In the genomic region with DNA sequence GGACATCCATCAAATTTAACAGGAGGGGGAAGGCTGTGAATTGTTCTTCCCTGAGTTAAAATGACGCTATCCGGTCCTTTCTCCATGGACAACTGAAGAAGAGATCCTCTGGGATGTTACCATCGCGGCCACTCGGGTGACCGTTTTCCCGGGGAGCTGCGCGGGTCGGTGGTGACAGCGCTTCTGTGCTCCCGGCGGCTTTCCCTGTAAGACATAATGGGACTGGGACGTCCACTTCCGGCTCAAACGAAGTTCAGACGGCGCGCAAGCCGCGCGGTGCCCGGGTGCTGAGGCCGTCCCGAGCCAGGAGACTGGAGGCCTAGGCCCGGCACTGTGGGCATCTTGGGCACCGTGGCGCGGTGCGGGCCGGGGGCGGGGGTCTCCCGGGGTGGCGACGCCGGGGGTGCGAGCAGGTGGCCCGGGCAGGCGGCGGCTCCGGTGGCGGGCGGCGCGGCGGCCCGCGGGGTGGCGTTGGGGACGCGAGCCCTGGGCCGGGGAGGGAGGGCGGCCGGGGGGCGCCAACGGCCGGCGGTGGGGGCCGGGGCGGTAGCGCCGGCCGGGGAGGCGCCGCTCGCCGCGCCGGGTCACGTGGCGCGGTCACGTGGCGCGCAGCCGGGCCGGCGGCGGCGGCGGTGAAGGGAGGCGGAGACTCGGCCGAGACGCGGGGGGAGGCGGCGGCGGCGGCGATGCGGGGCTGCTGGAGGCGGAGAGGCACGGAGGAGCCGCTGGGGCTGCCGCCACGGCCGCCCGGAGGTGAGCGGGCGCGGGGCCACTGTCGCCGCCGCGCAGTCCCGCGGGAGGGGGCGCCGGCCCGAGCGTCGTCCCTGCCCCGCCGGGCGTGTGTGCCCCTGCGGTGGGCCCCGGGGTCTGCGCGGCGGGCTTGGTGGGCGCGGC, we compare ENCODE assay signal across 8 cellular contexts.
A peak's percentile ranks its signal among the peaks of the same experiment; 100 is the strongest.
DNase-seq lines count a peak whose midpoint lies in the region; ATAC-seq and TF ChIP-seq lines count a peak whose summit lies in the region.

No MANE protein-coding gene starts in this region.

- ATAC-seq in HG03432 (IDR thresholded peaks at IDR 0.05; ENCODE audit: unreplicated experiment), result peak; percentile 85

- H3K27ac ChIP-seq in epithelial cell of prostate, result peak overlapping the region; percentile 89

- H3K4me1 ChIP-seq in BE2C (no peaks in the 10 kb centered on the region), NT2/D1 (ENCODE audit: insufficient read depth, insufficient read length) (peaks cover 3% of the 10 kb centered on the region)

- peak overlapping the region; percentile 83 for H3K9ac ChIP-seq in NT2/D1 (ENCODE audit: insufficient read length, low read depth)

- H3K27me3 ChIP-seq in BE2C (no peaks in the 10 kb centered on the region), NT2/D1 (ENCODE audit: insufficient read depth, insufficient read length) (peaks cover 8% of the 10 kb centered on the region)

- peak; percentile 64 for TF ChIP-seq POLR2A in GM19193 (IDR thresholded peaks at IDR 0.05; ENCODE audit: extremely low read depth, insufficient read depth, insufficient read length)

- no peaks in the 10 kb centered on the region for H3K9me3 ChIP-seq in BE2C
- no peaks in the 10 kb centered on the region for H3K9me3 ChIP-seq in NT2/D1 (ENCODE audit: insufficient read depth, low read length)

- H3K36me3 ChIP-seq in BE2C, result no peaks in the 10 kb centered on the region
- peaks cover 9% of the 10 kb centered on the region for H3K36me3 ChIP-seq in NT2/D1 (ENCODE audit: insufficient read depth, insufficient read length, low read length)

- DNase-seq in BE2C, result peak; percentile 85
- DNase-seq in NT2/D1 (ENCODE audit: low read depth, low spot score), result no peak
- DNase-seq in activated T-cell treated with anti-CD3 and anti-CD28 coated beads for 1 hour (ENCODE audit: low read depth), result peak; percentile 60
- no peak for DNase-seq in epithelial cell of prostate (ENCODE audit: low read depth, low spot score)
- peak; percentile 48 for DNase-seq in mucosa of gallbladder (ENCODE audit: low spot score)
- DNase-seq in stimulated activated CD8-positive, alpha-beta memory T cell treated with anti-CD3 and anti-CD28 coated beads, Interleukin-7, amount 100 ng/mL, for 4 hours (ENCODE audit: low read depth in 2 of 2), result peak; percentile 38 to 71

- no peak for TF ChIP-seq CTCF in BE2C (IDR thresholded peaks at IDR 0.05; ENCODE audit: low read depth, low read length)

- peak overlapping the region; percentile 87 for H3K4me3 ChIP-seq in BE2C (ENCODE audit: low read depth, low read length)
- H3K4me3 ChIP-seq in NT2/D1 (ENCODE audit: insufficient read length, low read depth), result peak overlapping the region; percentile 57

Comparison
In these comparisons a context has a peak if more than half of its experiments do, and no peak if none do; other contexts are left out.
1. DNase-seq: peak in BE2C (single experiment), activated T-cell treated with anti-CD3 and anti-CD28 coated beads for 1 hour (single experiment), mucosa of gallbladder (single experiment) and stimulated activated CD8-positive, alpha-beta memory T cell treated with anti-CD3 and anti-CD28 coated beads, Interleukin-7, amount 100 ng/mL, for 4 hours (2 of 2); none in NT2/D1 (single experiment) and epithelial cell of prostate (single experiment).